ENCODE assay signal across 14 cellular contexts in genomic region chr6:14095444-14095843, GRCh38. TPM values are rescaled to one million over a fixed set of nuclear protein-coding genes. Genes with fewer than 3 reads are reported as not detected.
DNase-seq lines count a peak whose midpoint lies in the region; ATAC-seq and TF ChIP-seq lines count a peak whose summit lies in the region.
"Had no signal": no experiment of that assay in that cellular context is flagged by ENCODE, and none has a peak within 500 bp of the region (broad histone marks: within the 10 kb centered on the region; RNA-seq: fewer than 3 reads in every experiment).

No MANE protein-coding gene starts in this region.

- H3K9me3 Mint-ChIP-seq in natural killer cell treated with Interleukin-12 subunit alpha and Interleukin-12 subunit beta and Interleukin-15 and Interleukin-18, amount 100 ng/mL, for 72 hours = no peaks in the 10 kb centered on the region
- H3K9me3 Mint-ChIP-seq: activated naive CD4-positive, alpha-beta T cell treated with anti-CD3 and anti-CD28 coated beads, Interleukin-2, amount 10 ng/mL, durations not matched to agents 7 days and 5 days had no signal

- H3K27ac ChIP-seq in left lung (no peak overlapping the region), caudate nucleus (ENCODE audit: low read depth, low read length) (no peak overlapping the region), upper lobe of right lung (no peak overlapping the region)
- H3K27ac ChIP-seq: GM23248, KMS-11 had no signal

- TF ChIP-seq CTCF in left lung (IDR thresholded peaks at IDR 0.05) = no peak
- no peak for TF ChIP-seq CTCF in upper lobe of right lung (IDR thresholded peaks at IDR 0.05)

- no peaks in the 10 kb centered on the region for H3K9me3 ChIP-seq in left lung
- H3K9me3 ChIP-seq in upper lobe of right lung = no peaks in the 10 kb centered on the region

- H3K4me1 ChIP-seq in left lung (peaks cover 0 to 5% of the 10 kb centered on the region in 2 donors), upper lobe of right lung (peaks cover 3% of the 10 kb centered on the region)

- intact Hi-C loops in left lung (cut with DNase I) = no loop called here
- intact Hi-C loops in upper lobe of right lung (cut with DNase I) = no loop called here

- H3K27me3 Mint-ChIP-seq in natural killer cell treated with Interleukin-12 subunit alpha and Interleukin-12 subunit beta and Interleukin-15 and Interleukin-18, amount 100 ng/mL, for 72 hours = peaks cover 1 to 6% of the 10 kb centered on the region in 2 donors

- peak overlapping the region in 1 of 2 donors; percentile 61 for H3K27ac Mint-ChIP-seq in natural killer cell treated with Interleukin-12 subunit alpha and Interleukin-12 subunit beta and Interleukin-15 and Interleukin-18, amount 100 ng/mL, for 72 hours
- H3K27ac Mint-ChIP-seq: activated naive CD4-positive, alpha-beta T cell treated with anti-CD3 and anti-CD28 coated beads, Interleukin-2, amount 10 ng/mL, durations not matched to agents 7 days and 5 days had no signal

- H3K4me3 ChIP-seq in left lung = no peak overlapping the region
- H3K4me3 ChIP-seq in upper lobe of right lung = no peak overlapping the region
- H3K4me3 ChIP-seq: GM23248 had no signal

- H3K4me1 Mint-ChIP-seq in natural killer cell treated with Interleukin-12 subunit alpha and Interleukin-12 subunit beta and Interleukin-15 and Interleukin-18, amount 100 ng/mL, for 72 hours (ENCODE audit: low read depth in 2 of 2) = peaks cover 32 to 38% of the 10 kb centered on the region in 2 donors
- H3K4me1 Mint-ChIP-seq: activated naive CD4-positive, alpha-beta T cell treated with anti-CD3 and anti-CD28 coated beads, Interleukin-2, amount 10 ng/mL, durations not matched to agents 7 days and 5 days had no signal

- H3K36me3 ChIP-seq in left lung (no peaks in the 10 kb centered on the region), upper lobe of right lung (no peaks in the 10 kb centered on the region)

- peaks cover 5% of the 10 kb centered on the region for H3K36me3 Mint-ChIP-seq in natural killer cell treated with Interleukin-12 subunit alpha and Interleukin-12 subunit beta and Interleukin-15 and Interleukin-18, amount 100 ng/mL, for 72 hours
- H3K36me3 Mint-ChIP-seq: activated naive CD4-positive, alpha-beta T cell treated with anti-CD3 and anti-CD28 coated beads, Interleukin-2, amount 10 ng/mL, durations not matched to agents 7 days and 5 days had no signal

- peak overlapping the region; percentile 38 for H3K4me3 Mint-ChIP-seq in natural killer cell treated with Interleukin-12 subunit alpha and Interleukin-12 subunit beta and Interleukin-15 and Interleukin-18, amount 100 ng/mL, for 72 hours
- H3K4me3 Mint-ChIP-seq: activated naive CD4-positive, alpha-beta T cell treated with anti-CD3 and anti-CD28 coated beads, Interleukin-2, amount 10 ng/mL, durations not matched to agents 7 days and 5 days had no signal

- ATAC-seq in GM18870 (IDR thresholded peaks at IDR 0.05; ENCODE audit: unreplicated experiment) (peak; percentile 40), GM21723 (IDR thresholded peaks at IDR 0.05; ENCODE audit: unreplicated experiment) (peak; percentile 55), HG03558 (IDR thresholded peaks at IDR 0.05; ENCODE audit: extremely low read depth, unreplicated experiment) (peak; percentile 26), left lung (no peak), upper lobe of right lung (no peak)
- peak; percentile 52 to 68 for ATAC-seq in natural killer cell treated with Interleukin-12 subunit alpha and Interleukin-12 subunit beta and Interleukin-15 and Interleukin-18, amount 100 ng/mL, for 72 hours

- H3K27me3 ChIP-seq in left lung (no peaks in the 10 kb centered on the region), upper lobe of right lung (no peaks in the 10 kb centered on the region)

- no peak for DNase-seq in natural killer cell treated with Interleukin-12 subunit alpha and Interleukin-12 subunit beta and Interleukin-15 and Interleukin-18, amount 100 ng/mL, for 72 hours (ENCODE audit: low spot score)
- DNase-seq in left lung = no peak
- DNase-seq in caudate nucleus (lab: John Stamatoyannopoulos, UW) = no peak
- DNase-seq in NCI-H1105 (lab: John Stamatoyannopoulos, UW) = no peak
- no peak for DNase-seq in upper lobe of right lung
- DNase-seq: activated naive CD4-positive, alpha-beta T cell treated with anti-CD3 and anti-CD28 coated beads, Interleukin-2, amount 10 ng/mL, durations not matched to agents 7 days and 5 days; DMS79; GM23248; hypothalamus; NCI-H524 had no signal

RNA-seq across cellular contexts. Expression of gene CD83, which starts 22.1 kb away (rescaled TPM):
- total RNA-seq in natural killer cell treated with Interleukin-12 subunit alpha and Interleukin-12 subunit beta and Interleukin-15 and Interleukin-18, amount 100 ng/mL, for 72 hours = 100 to 1,000 TPM in 1 of 2 donors, 10 to 100 TPM in 1; 31.4 to 124 TPM
- total RNA-seq in left lung (10 to 100 TPM; 14.2 to 22.1 TPM), upper lobe of right lung (26.0 TPM)

Comparison
In these comparisons a context has a peak if more than half of its experiments do, and no peak if none do; other contexts are left out.
1. ATAC-seq: peak in GM18870 (single experiment), GM21723 (single experiment), HG03558 (single experiment) and natural killer cell treated with Interleukin-12 subunit alpha and Interleukin-12 subunit beta and Interleukin-15 and Interleukin-18, amount 100 ng/mL, for 72 hours (2 of 2); none in left lung (single experiment) and upper lobe of right lung (single experiment).